In the genomic region with DNA sequence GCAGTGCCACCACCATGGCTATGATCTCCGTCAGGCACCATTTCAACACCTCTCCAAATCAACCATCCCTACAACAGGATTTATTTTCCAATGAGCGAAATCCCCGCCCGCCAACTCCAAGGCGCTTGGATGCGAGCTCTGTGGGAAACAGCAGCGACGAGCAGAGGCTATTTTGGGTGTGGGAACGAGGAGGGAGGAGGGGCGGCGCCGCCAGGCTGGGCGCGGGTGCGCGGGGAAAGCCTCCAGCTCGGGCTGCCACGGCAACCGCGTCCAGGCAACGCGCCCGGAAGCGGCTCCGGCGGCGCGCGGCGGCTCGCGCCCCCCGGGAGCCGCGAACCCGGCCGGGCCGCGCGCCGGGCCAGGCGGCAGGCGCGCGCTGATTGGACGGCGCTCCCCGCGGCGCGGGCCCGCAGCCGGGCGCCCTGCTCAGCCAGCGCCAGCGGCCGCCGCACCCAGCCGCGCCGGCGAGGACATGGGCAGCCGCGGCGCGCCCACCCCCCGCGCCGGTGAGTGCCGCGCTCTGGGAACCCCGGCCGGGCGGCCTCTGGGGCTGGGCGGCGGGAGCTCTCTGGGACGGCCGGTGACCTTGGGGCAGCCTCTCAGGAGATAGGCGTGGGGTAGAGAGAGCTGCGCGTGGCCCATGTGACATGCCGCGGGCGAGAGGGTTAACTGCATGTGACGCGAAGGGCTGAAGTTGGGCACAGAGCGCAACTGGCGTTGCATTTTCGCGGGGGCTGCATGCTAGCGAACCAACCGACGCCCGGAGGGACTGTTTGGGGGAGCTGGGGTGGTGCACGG, we compare ENCODE assay signal across 8 cellular contexts. TPM values are rescaled to one million over a fixed set of nuclear protein-coding genes. Genes with fewer than 3 reads are reported as not detected.
DNase-seq lines count a peak whose midpoint lies in the region; ATAC-seq and TF ChIP-seq lines count a peak whose summit lies in the region.

Gene FAM81A, plus strand, starts transcription at position 410 of the 798 bp plus-strand sequence. CDS start 20,441 bp downstream, outside the sequence.

- H4K20me1 ChIP-seq in OCI-LY3 (ENCODE audit: insufficient read depth, low read length) (no peaks in the 10 kb centered on the region), osteoblast (ENCODE audit: insufficient read depth, low read length) (no peaks in the 10 kb centered on the region)

- no peaks in the 10 kb centered on the region for H3K36me3 Mint-ChIP-seq in activated naive CD8-positive, alpha-beta T cell

- H3K4me1 Mint-ChIP-seq in activated naive CD8-positive, alpha-beta T cell (ENCODE audit: low read depth): peaks cover 21% of the 10 kb centered on the region

- H3K4me2 ChIP-seq in OCI-LY3 (ENCODE audit: low read length): peak within 1 kb of the TSS; percentile 96
- H3K4me2 ChIP-seq in osteoblast (ENCODE audit: insufficient read depth, low read length): peak within 1 kb of the TSS; percentile 82

- DNase-seq in DMS 273 (lab: John Stamatoyannopoulos, UW; ENCODE audit: unreplicated experiment): peak; percentile 90
- DNase-seq in Right ventricle myocardium inferior (ENCODE audit: missing footprints): peak; percentile 92
- DNase-seq in osteoblast (ENCODE audit: insufficient read length, low spot score, missing footprints): peak; percentile 97
- no peak for DNase-seq in vagina (ENCODE audit: extremely low spot score in 2 of 2)

- H3K79me2 ChIP-seq in OCI-LY3 (ENCODE audit: low read length) (0 out of 2 replicates have a peak, but pooled peaks cover 5% of the 10 kb centered on the region), osteoblast (ENCODE audit: insufficient read depth, low read length) (no peaks in the 10 kb centered on the region)

- H3K27me3 ChIP-seq in OCI-LY3 (ENCODE audit: low read depth, low read length) (peaks cover 19% of the 10 kb centered on the region; the same call in 1 of the 2 replicates), osteoblast (ENCODE audit: insufficient read depth, low read length) (peaks cover 42% of the 10 kb centered on the region), vagina (no peaks in the 10 kb centered on the region)

- H3K9me3 ChIP-seq in OCI-LY3 (ENCODE audit: insufficient read depth, low read length) (no peaks in the 10 kb centered on the region), osteoblast (ENCODE audit: low read depth, low read length) (no peaks in the 10 kb centered on the region), vagina (no peaks in the 10 kb centered on the region)

- no peak within 1 kb of the TSS for H3K27ac ChIP-seq in OCI-LY3 (ENCODE audit: low read length)
- H3K27ac ChIP-seq in osteoblast (ENCODE audit: low read depth, low read length): no peak within 1 kb of the TSS
- H3K27ac ChIP-seq in vagina: peak within 1 kb of the TSS; percentile 59

- H2AFZ ChIP-seq in OCI-LY3 (ENCODE audit: low read depth, low read length) (peak within 1 kb of the TSS; percentile 93), osteoblast (ENCODE audit: low read length) (peak within 1 kb of the TSS; percentile 51)

- H3K4me3 Mint-ChIP-seq in activated naive CD8-positive, alpha-beta T cell: peak within 1 kb of the TSS; percentile 91

- no peak within 1 kb of the TSS for H3K27ac Mint-ChIP-seq in activated naive CD8-positive, alpha-beta T cell

- H3K36me3 ChIP-seq in OCI-LY3 (replicated peaks; ENCODE audit: low read depth, low read length): no peaks in the 10 kb centered on the region
- no peaks in the 10 kb centered on the region for H3K36me3 ChIP-seq in osteoblast (ENCODE audit: insufficient read depth, low read length)
- H3K36me3 ChIP-seq in vagina: no peaks in the 10 kb centered on the region

- H3K27me3 Mint-ChIP-seq in activated naive CD8-positive, alpha-beta T cell: peaks cover 29% of the 10 kb centered on the region

- intact Hi-C loops in Right ventricle myocardium inferior (cut with DNase I) (loop anchor here (2.0 to 5.0 kb wide), 3 partner anchors 54 to 666 kb away; partner anchors contain the start of genes MINDY2 and MYO1E), vagina (cut with DNase I) (no loop called here)

- peaks cover 22% of the 10 kb centered on the region for H3K4me1 ChIP-seq in OCI-LY3 (ENCODE audit: low read length)
- peaks cover 7% of the 10 kb centered on the region for H3K4me1 ChIP-seq in osteoblast (ENCODE audit: insufficient read depth, low read length)
- H3K4me1 ChIP-seq in vagina: peaks cover 18% of the 10 kb centered on the region

- no peaks in the 10 kb centered on the region for H3K9me3 Mint-ChIP-seq in activated naive CD8-positive, alpha-beta T cell (ENCODE audit: low read depth)

- H3K9ac ChIP-seq in OCI-LY3 (ENCODE audit: low read length): peak within 1 kb of the TSS; percentile 62

- ATAC-seq in GM19455 (IDR thresholded peaks at IDR 0.05; ENCODE audit: unreplicated experiment) (peak; percentile 63), HG03558 (IDR thresholded peaks at IDR 0.05; ENCODE audit: extremely low read depth, unreplicated experiment) (peak; percentile 72), Right ventricle myocardium inferior (peak; percentile 94)

- TF ChIP-seq CTCF in OCI-LY3 (IDR thresholded peaks at IDR 0.05; ENCODE audit: low read depth, low read length) (no peak), osteoblast (IDR thresholded peaks at IDR 0.05; ENCODE audit: extremely low read depth, low read depth, low read length) (no peak), vagina (IDR thresholded peaks at IDR 0.05) (no peak)

- TF ChIP-seq POLR2A in vagina (IDR thresholded peaks at IDR 0.05): no peak

- peak within 1 kb of the TSS; percentile 92 for H3K4me3 ChIP-seq in OCI-LY3 (ENCODE audit: low read length)
- H3K4me3 ChIP-seq in osteoblast (ENCODE audit: insufficient read depth, low read length): peak within 1 kb of the TSS; percentile 65
- peak within 1 kb of the TSS; percentile 55 to 61 for H3K4me3 ChIP-seq in vagina

RNA-seq across cellular contexts. Expression of gene FAM81A, which starts in this region (rescaled TPM):
- total RNA-seq in Right ventricle myocardium inferior (11.0 TPM), osteoblast (0.29 and 0.72 TPM in 2 replicates), vagina (0.49 TPM)

Comparison
In these comparisons a context has a peak if more than half of its experiments do, and no peak if none do; other contexts are left out.
1. Peak in DNase-seq, H3K4me3 ChIP-seq and H3K4me2 ChIP-seq in osteoblast; RNA of the gene not detected or under 1 TPM.
2. DNase-seq: peak in DMS 273 (single experiment) and Right ventricle myocardium inferior (single experiment); none in vagina (0 of 2).
3. Peak in every context shown above with its lines, with median percentiles within 50 percentile points of each other: ATAC-seq and H3K4me3 ChIP-seq.